In the genomic region with DNA sequence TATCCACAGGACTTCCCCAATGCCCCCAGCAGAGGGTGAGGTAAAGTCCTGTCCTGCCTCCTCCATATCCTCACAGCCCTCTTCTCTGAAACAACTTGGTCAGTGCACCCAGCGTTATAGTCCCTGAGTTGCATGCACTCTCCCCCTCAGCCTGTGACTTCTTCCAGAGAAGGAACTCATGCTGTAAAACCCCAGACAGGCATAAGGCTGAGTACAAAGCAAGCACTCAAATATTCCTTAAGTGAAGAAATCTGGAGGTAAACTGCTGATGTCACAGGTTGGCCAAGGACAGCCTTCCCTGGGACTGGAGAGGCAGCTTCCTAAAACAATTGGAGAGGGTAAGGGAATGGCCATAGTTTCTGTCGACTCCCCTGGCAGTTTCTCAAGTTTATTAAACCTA, we compare ENCODE assay signal across 39 cellular contexts.
"Had no signal": no experiment of that assay in that cellular context is flagged by ENCODE, and none has a peak within 500 bp of the region (broad histone marks: within the 10 kb centered on the region; RNA-seq: fewer than 3 reads in every experiment).

No MANE protein-coding gene starts in this region.

- H3K4me3 Mint-ChIP-seq: activated CD4-positive, alpha-beta memory T cell treated with anti-CD3 and anti-CD28 coated beads, Interleukin-2, amount 10 ng/mL, durations not matched to agents 7 days and 5 days; activated CD4-positive, alpha-beta T cell treated with anti-CD3 and anti-CD28 coated beads, Interleukin-2, amount 10 ng/mL, durations not matched to agents 7 days and 5 days; activated naive CD8-positive, alpha-beta T cell; activated T-cell treated with anti-CD3 and anti-CD28 coated beads, Interleukin-2, amount 50 U/mL, for 24 hours; activated T-cell treated with anti-CD3 and anti-CD28 coated beads, Interleukin-2, amount 50 U/mL, for 72 hours; activated T-helper 17 cell treated with anti-CD3 and anti-CD28 coated beads, Interleukin-2, amount 50 U/mL, for 72 hours; central memory CD8-positive, alpha-beta T cell; dendritic cell treated with granulocyte-macrophage colony-stimulating factor and Interleukin-4, amounts not matched to agents 40 ng/mL and 50 ng/mL, for 4 days; endodermal cell; T-helper 17 cell; T-helper 2 cell treated with Interferon-gamma antibody and Interleukin-4, amounts not matched to agents 5 μg/mL and 100 μg/mL, for 36 hours; WTC11 had no signal

- FAIRE-seq: astrocyte, bronchial epithelial cell, TTC549 had no signal

- H3K9me3 Mint-ChIP-seq: activated CD4-positive, alpha-beta memory T cell treated with anti-CD3 and anti-CD28 coated beads, Interleukin-2, amount 10 ng/mL, durations not matched to agents 7 days and 5 days; activated T-cell treated with anti-CD3 and anti-CD28 coated beads, Interleukin-2, amount 50 U/mL, for 72 hours; activated T-helper 17 cell treated with anti-CD3 and anti-CD28 coated beads, Interleukin-2, amount 50 U/mL, for 72 hours; central memory CD8-positive, alpha-beta T cell; dendritic cell treated with granulocyte-macrophage colony-stimulating factor and Interleukin-4, amounts not matched to agents 40 ng/mL and 50 ng/mL, for 4 days had no signal

- H3K4me1 Mint-ChIP-seq: activated CD4-positive, alpha-beta memory T cell treated with anti-CD3 and anti-CD28 coated beads, Interleukin-2, amount 10 ng/mL, durations not matched to agents 7 days and 5 days; activated T-helper 17 cell treated with anti-CD3 and anti-CD28 coated beads, Interleukin-2, amount 50 U/mL, for 72 hours; central memory CD8-positive, alpha-beta T cell had no signal

- H3K27ac Mint-ChIP-seq: activated CD4-positive, alpha-beta memory T cell treated with anti-CD3 and anti-CD28 coated beads, Interleukin-2, amount 10 ng/mL, durations not matched to agents 7 days and 5 days; activated CD4-positive, alpha-beta T cell treated with anti-CD3 and anti-CD28 coated beads, Interleukin-2, amount 10 ng/mL, durations not matched to agents 7 days and 5 days; activated naive CD8-positive, alpha-beta T cell; activated T-cell treated with anti-CD3 and anti-CD28 coated beads, Interleukin-2, amount 50 U/mL, for 24 hours; activated T-cell treated with anti-CD3 and anti-CD28 coated beads, Interleukin-2, amount 50 U/mL, for 72 hours; activated T-helper 17 cell treated with anti-CD3 and anti-CD28 coated beads, Interleukin-2, amount 50 U/mL, for 72 hours; dendritic cell treated with granulocyte-macrophage colony-stimulating factor and Interleukin-4, amounts not matched to agents 40 ng/mL and 50 ng/mL, for 4 days; endodermal cell; T-helper 17 cell; T-helper 2 cell treated with Interferon-gamma antibody and Interleukin-4, amounts not matched to agents 5 μg/mL and 100 μg/mL, for 36 hours; WTC11 had no signal

- H3K4me1 ChIP-seq: esophagus muscularis mucosa, foreskin keratinocyte, gastrocnemius medialis, heart left ventricle had no signal

- H3K9me3 ChIP-seq: esophagus muscularis mucosa, gastrocnemius medialis, heart left ventricle had no signal

- H3K27ac ChIP-seq: brain microvascular endothelial cell, coronary artery, dorsolateral prefrontal cortex, esophagus muscularis mucosa, foreskin keratinocyte, gastrocnemius medialis, heart left ventricle, VCaP had no signal

- H3K4me3 ChIP-seq: coronary artery, dorsolateral prefrontal cortex, esophagus muscularis mucosa, gastrocnemius medialis, heart left ventricle had no signal

- H3K27me3 Mint-ChIP-seq: activated T-cell treated with anti-CD3 and anti-CD28 coated beads, Interleukin-2, amount 50 U/mL, for 24 hours; T-helper 17 cell had no signal

- H3K36me3 ChIP-seq: brain microvascular endothelial cell, esophagus muscularis mucosa, gastrocnemius medialis, heart left ventricle had no signal

- ATAC-seq: activated T-cell treated with anti-CD3 and anti-CD28 coated beads, Interleukin-2, amount 50 U/mL, for 72 hours; activated T-helper 17 cell treated with anti-CD3 and anti-CD28 coated beads, Interleukin-2, amount 50 U/mL, for 72 hours; foreskin keratinocyte; gastrocnemius medialis; heart left ventricle; T-helper 17 cell; WTC11 had no signal

- H3K27me3 ChIP-seq: brain microvascular endothelial cell, dorsolateral prefrontal cortex, gastrocnemius medialis had no signal

- DNase-seq: activated CD4-positive, alpha-beta memory T cell treated with anti-CD3 and anti-CD28 coated beads, Interleukin-2, amount 10 ng/mL, durations not matched to agents 7 days and 5 days; activated CD4-positive, alpha-beta T cell treated with anti-CD3 and anti-CD28 coated beads for 1 hour; activated CD4-positive, alpha-beta T cell treated with anti-CD3 and anti-CD28 coated beads for 4 hours; activated CD4-positive, alpha-beta T cell treated with anti-CD3 and anti-CD28 coated beads, Interleukin-2, amount 10 ng/mL, durations not matched to agents 7 days and 5 days; activated CD4-positive, alpha-beta T cell treated with anti-CD3 and anti-CD28 coated beads, Interleukin-2, amount 50 U/mL, for 4 hours; activated CD8-positive, alpha-beta memory T cell treated with anti-CD3 and anti-CD28 coated beads, Interleukin-2, amount 50 U/mL, for 48 hours; activated effector memory CD4-positive, alpha-beta T cell treated with Interleukin-2 at 50 U/mL for 16 hours; activated gamma-delta T cell treated with Interleukin-2 at 50 U/mL for 16 hours; activated naive CD4-positive, alpha-beta T cell treated with anti-CD3 and anti-CD28 coated beads, Interleukin-2, amount 50 U/mL, for 16 hours; activated naive CD4-positive, alpha-beta T cell treated with Interleukin-2 at 50 U/mL for 16 hours; activated T-cell treated with anti-CD3 and anti-CD28 coated beads for 4 hours; activated T-cell treated with anti-CD3 and anti-CD28 coated beads, Interleukin-2, amount 50 U/mL, for 24 hours; activated T-cell treated with anti-CD3 and anti-CD28 coated beads, Interleukin-2, amount 50 U/mL, for 72 hours; amniotic stem cell; anterior cingulate cortex; brain microvascular endothelial cell; dorsolateral prefrontal cortex; effector memory CD4-positive, alpha-beta T cell; endodermal cell; erythroblast; foreskin keratinocyte; gastrocnemius medialis; glutamatergic neuron; heart left ventricle; T-helper 1 cell; T-helper 17 cell; T1000 had no signal

- H3K36me3 Mint-ChIP-seq: activated naive CD8-positive, alpha-beta T cell; WTC11 had no signal
